In the genomic region with DNA sequence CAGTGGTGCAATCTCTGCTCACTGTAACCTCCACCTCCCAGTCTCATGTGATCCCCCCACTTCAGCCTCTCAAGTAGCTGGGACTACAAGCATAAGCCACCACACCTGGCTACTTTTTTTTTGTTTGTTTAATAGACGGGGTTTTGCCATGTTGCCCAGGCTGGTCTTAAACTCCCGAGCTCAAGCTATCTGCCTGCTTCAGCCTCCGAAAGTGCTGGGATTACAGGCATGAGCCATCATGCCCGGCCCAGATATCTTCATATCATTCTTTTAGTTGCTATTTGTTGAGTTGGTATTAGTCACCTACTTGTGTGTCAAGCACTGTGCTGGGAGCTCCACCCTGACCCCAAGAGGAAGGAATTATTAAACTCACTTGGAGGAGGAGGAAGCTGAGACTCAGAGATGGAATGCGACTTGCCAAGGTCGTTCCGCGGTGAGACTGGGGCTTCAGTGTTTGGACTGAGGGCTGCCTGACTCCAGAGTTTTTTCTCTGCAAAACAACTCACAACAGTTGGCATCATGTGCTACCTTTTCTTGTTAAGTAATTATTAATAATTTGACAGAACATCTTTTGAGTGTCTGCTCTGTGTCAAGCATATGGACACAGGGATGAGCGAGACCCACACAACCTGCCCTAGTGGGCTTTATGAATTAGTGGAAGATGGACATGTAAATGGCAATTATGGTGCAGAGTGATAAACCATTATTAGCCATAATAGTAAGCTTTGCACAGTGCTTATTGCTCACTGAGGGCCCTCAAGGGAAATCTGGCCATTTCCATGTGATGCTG, we compare ENCODE assay signal across 8 cellular contexts.
DNase-seq lines count a peak whose midpoint lies in the region; ATAC-seq, FAIRE-seq and TF ChIP-seq lines count a peak whose summit lies in the region.

No MANE protein-coding gene starts in this region.

- H3K79me2 ChIP-seq in mammary epithelial cell (ENCODE audit: insufficient read depth, low read length) (no peaks in the 10 kb centered on the region), HepG2 (ENCODE audit: insufficient read depth, low read length) (no peaks in the 10 kb centered on the region)

- H3K4me3 Mint-ChIP-seq in immature natural killer cell = no peak overlapping the region

- H3K36me3 Mint-ChIP-seq in immature natural killer cell = no peaks in the 10 kb centered on the region

- POLR2A ChIA-PET in AG04449 (lab: Yijun Ruan, JAX) = interaction anchor here (0.9 kb wide), 1 partner anchor 13 kb away, joined by 3 read pairs; no protein-coding TSS in a partner anchor
- POLR2A ChIA-PET in HepG2 (lab: Yijun Ruan, JAX) = interaction anchor here (1.0 kb wide), 1 partner anchor 132 kb away, joined by 3 read pairs; a partner anchor contains a TSS

- H2AFZ ChIP-seq in mammary epithelial cell (ENCODE audit: low read depth, low read length) (peak overlapping the region; percentile 66), HepG2 (ENCODE audit: low read length) (no peak overlapping the region)

- no peaks in the 10 kb centered on the region for H3K4me1 Mint-ChIP-seq in immature natural killer cell

- TF ChIP-seq EP300 in HepG2 (IDR thresholded peaks at IDR 0.05; ENCODE audit: low read depth in 2 of 2, low read length in 2 of 2) = no peak
- no peak for TF ChIP-seq EP300 in HepG2 (CRISPR knock-in tag; IDR thresholded peaks at IDR 0.05; ENCODE audit: borderline replicate concordance)

- H3K9ac ChIP-seq in mammary epithelial cell (ENCODE audit: insufficient read depth, low read length) = peak overlapping the region; percentile 15
- H3K9ac ChIP-seq in HepG2 (ENCODE audit: insufficient read depth, low read depth, low read length) = no peak overlapping the region

- CTCF ChIA-PET in AG04449 (lab: Yijun Ruan, JAX) (interaction anchor here (0.6 to 4.6 kb wide), 19 partner anchors 8 to 252 kb away, joined by 3 to 25 read pairs (median 4); a partner anchor contains a TSS), mammary epithelial cell (lab: Charles Lee; ENCODE audit: low non-redundant PET) (interaction anchor here (0.6 to 1.2 kb wide), 6 partner anchors 8 to 46 kb away, joined by 3 to 8 read pairs (median 4); no protein-coding TSS in a partner anchor), HepG2 (lab: Yijun Ruan, JAX; ENCODE audit: low intra/inter-chr PET ratio, low total read pairs) (no interaction called here)

- no peak overlapping the region for H3K4me3 ChIP-seq in AG04449 (ENCODE audit: low read depth, low read length)
- H3K4me3 ChIP-seq in mammary epithelial cell (replicated peaks in 1 of 3; ENCODE audit: insufficient read depth in 1 of 3, low read depth in 2 of 3, low read length in 3 of 3) = no peak overlapping the region
- H3K4me3 ChIP-seq in HepG2 (replicated peaks in 1 of 3; ENCODE audit: insufficient read depth in 1 of 3, low read depth in 2 of 3, low read length in 3 of 3) = no peak overlapping the region

- no peak overlapping the region for H3K27ac Mint-ChIP-seq in immature natural killer cell

- H3K27me3 Mint-ChIP-seq in immature natural killer cell (ENCODE audit: low read depth in 3 of 3) = peaks cover 0 to 6% (median 0%) of the 10 kb centered on the region in 3 donors

- WGBS in mammary epithelial cell (ENCODE audit: low coverage, missing lambda C conversion rate) = 11% methylated on average over 9 of the region's 9 CpGs
- 15% methylated on average over 9 of the region's 9 CpGs for WGBS in HepG2 (ENCODE audit: low lambda C conversion rate)

- ATAC-seq in HepG2 = peak; percentile 75

- dilution Hi-C loops in mammary epithelial cell (cut with HindIII; ENCODE audit: low sequenced_read_pairs) = no loop called here

- H3K9me3 ChIP-seq in mammary epithelial cell (replicated peaks; ENCODE audit: insufficient read depth, low read length) (no peaks in the 10 kb centered on the region), HepG2 (ENCODE audit: low read length) (no peaks in the 10 kb centered on the region)

- no peaks in the 10 kb centered on the region for H3K9me3 Mint-ChIP-seq in immature natural killer cell

- no peaks in the 10 kb centered on the region for H4K20me1 ChIP-seq in mammary epithelial cell (ENCODE audit: insufficient read depth, low read length)
- H4K20me1 ChIP-seq in HepG2 (ENCODE audit: insufficient read depth, low read length) = no peaks in the 10 kb centered on the region

- no peaks in the 10 kb centered on the region for H3K27me3 ChIP-seq in mammary epithelial cell (ENCODE audit: insufficient read depth, low read length)
- peaks cover 2 to 37% of the 10 kb centered on the region in 2 experiments; a peak in 3 of 5 replicates for H3K27me3 ChIP-seq in HepG2 (ENCODE audit: control insufficient read depth in 1 of 2, insufficient read depth in 2 of 2, low read length in 2 of 2)

- TF ChIP-seq RAD21 in HepG2 (CRISPR knock-in tag; IDR thresholded peaks at IDR 0.05) = no peak

- BruUV-seq in mammary epithelial cell (replicated peaks; lab: Mats Ljungman, UMichigan) = no TSS peak
- BruUV-seq in HepG2 (replicated peaks; lab: Mats Ljungman, UMichigan) = no TSS peak

- DNase-seq in AG04449 (ENCODE audit: low read depth, low spot score) (peak; percentile 85), LHCN-M2 (ENCODE audit: low read depth) (peak; percentile 80), mammary epithelial cell (peak; percentile 92), HepG2 (ENCODE audit: low spot score) (peak; percentile 64), immature natural killer cell (no peak), activated gamma-delta T cell treated with Interleukin-2 at 50 U/mL for 16 hours (no peak), NCI-H128 (lab: John Stamatoyannopoulos, UW; ENCODE audit: unreplicated experiment) (no peak), GOT3 (lab: John Stamatoyannopoulos, UW) (no peak)

- H3K36me3 ChIP-seq in mammary epithelial cell (ENCODE audit: insufficient read depth, low read length) (no peaks in the 10 kb centered on the region), HepG2 (replicated peaks in 1 of 2; ENCODE audit: control insufficient read depth in 1 of 2, insufficient read depth in 2 of 2, low read length in 2 of 2) (no peaks in the 10 kb centered on the region)

- H3K4me1 ChIP-seq in mammary epithelial cell (ENCODE audit: insufficient read depth, low read length) (peaks cover 20% of the 10 kb centered on the region), HepG2 (ENCODE audit: insufficient read depth, low read length) (no peaks in the 10 kb centered on the region)

- TF ChIP-seq POLR2A in HepG2 (IDR thresholded peaks at IDR 0.05; ENCODE audit: insufficient read depth in 1 of 2, low read depth in 2 of 2, low read length in 2 of 2) = no peak

- TF ChIP-seq CTCF in AG04449 (IDR thresholded peaks at IDR 0.05; ENCODE audit: insufficient read depth, low read length, missing control alignments) (peak; percentile 63), mammary epithelial cell (conservative IDR thresholded peaks at IDR 0.05 in 1 of 2, IDR thresholded peaks at IDR 0.05 in 1 of 2; ENCODE audit: extremely low read depth in 1 of 2, insufficient read depth in 1 of 2, low read depth in 1 of 2, low read length in 2 of 2) (peak; percentile 62 to 77), HepG2 (CRISPR knock-in tag; IDR thresholded peaks at IDR 0.05) (peak; percentile 42)

- H3K27ac ChIP-seq in mammary epithelial cell (ENCODE audit: insufficient read depth, low read depth, low read length) = peak overlapping the region; percentile 71
- no peak overlapping the region for H3K27ac ChIP-seq in HepG2 (ENCODE audit: extremely low read length, insufficient read depth, low read length)

- peak; percentile 26 for FAIRE-seq in HepG2 (lab: Jason Lieb, UNC)

- intact Hi-C loops in mammary epithelial cell (cut with micrococcal nuclease) (loop anchor here (1.0 kb wide), 1 partner anchor 43 kb away; no protein-coding TSS in a partner anchor), HepG2 (cut with micrococcal nuclease; ENCODE audit: unreplicated experiment) (no loop called here)

- in situ Hi-C loops in mammary epithelial cell (cut with MboI; ENCODE audit: low sequenced_read_pairs in 2 of 2) (no loop called here), HepG2 (cut with HindIII; ENCODE audit: extremely low pct_ligation_motif_present, low pct_unique_long_range_greater_than_20kb) (no loop called here)

- H3K4me2 ChIP-seq in mammary epithelial cell (ENCODE audit: insufficient read depth, low read depth, low read length) = peak overlapping the region; percentile 70
- H3K4me2 ChIP-seq in HepG2 (ENCODE audit: low read depth, low read length) = no peak overlapping the region

TF ChIP-seq in HepG2, 621 proteins besides CTCF, POLR2A, EP300 and RAD21:
- TF ChIP-seq TEAD3 (CRISPR knock-in tag; optimal IDR thresholded peaks at IDR 0.05; ENCODE audit: borderline replicate concordance) = peak; percentile 98
- TF ChIP-seq ZNF468 (CRISPR knock-in tag; IDR thresholded peaks at IDR 0.05) = no peak
- no peak for TF ChIP-seq SMAD9 (CRISPR knock-in tag; IDR thresholded peaks at IDR 0.05)
- TF ChIP-seq DR1 (CRISPR knock-in tag; IDR thresholded peaks at IDR 0.05) = no peak
- TF ChIP-seq ARID2 (CRISPR knock-in tag; IDR thresholded peaks at IDR 0.05; ENCODE audit: borderline replicate concordance) = no peak
- TF ChIP-seq RFX3 (CRISPR knock-in tag; IDR thresholded peaks at IDR 0.05) = no peak
- no peak for TF ChIP-seq ZEB1 (IDR thresholded peaks at IDR 0.05; ENCODE audit: insufficient replicate concordance, low read depth)
- no peak for TF ChIP-seq SMAD1 (CRISPR knock-in tag; IDR thresholded peaks at IDR 0.05; ENCODE audit: borderline replicate concordance, low read depth)
- TF ChIP-seq, protein P1, sequence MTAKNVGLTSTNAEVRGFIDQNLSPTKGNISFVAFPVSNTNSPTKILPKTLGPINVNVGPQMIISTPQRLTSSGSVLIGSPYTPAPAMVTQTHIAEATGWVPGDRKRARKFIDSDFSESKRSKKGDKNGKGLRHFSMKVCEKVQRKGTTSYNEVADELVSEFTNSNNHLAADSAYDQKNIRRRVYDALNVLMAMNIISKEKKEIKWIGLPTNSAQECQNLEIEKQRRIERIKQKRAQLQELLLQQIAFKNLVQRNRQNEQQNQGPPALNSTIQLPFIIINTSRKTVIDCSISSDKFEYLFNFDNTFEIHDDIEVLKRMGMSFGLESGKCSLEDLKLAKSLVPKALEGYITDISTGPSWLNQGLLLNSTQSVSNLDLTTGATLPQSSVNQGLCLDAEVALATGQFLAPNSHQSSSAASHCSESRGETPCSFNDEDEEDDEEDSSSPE (CRISPR knock-in tag; IDR thresholded peaks at IDR 0.05) = no peak
- no peak for TF ChIP-seq ZNF3 (CRISPR knock-in tag; IDR thresholded peaks at IDR 0.05)
- no peak for TF ChIP-seq REXO4 (CRISPR knock-in tag; IDR thresholded peaks at IDR 0.05; ENCODE audit: borderline replicate concordance)
- 0 out of 2 replicates have a peak, but pooled peaks have one; percentile 15 for TF ChIP-seq FOSL2 (CRISPR knock-in tag; IDR thresholded peaks at IDR 0.05)

Comparison
In these comparisons a context has a peak if more than half of its experiments do, and no peak if none do; other contexts are left out.
1. DNase-seq: peak in AG04449 (single experiment), LHCN-M2 (single experiment), mammary epithelial cell (single experiment) and HepG2 (single experiment); none in immature natural killer cell (0 of 3), activated gamma-delta T cell treated with Interleukin-2 at 50 U/mL for 16 hours (single experiment), NCI-H128 (single experiment) and GOT3 (single experiment).
2. Peak in every context shown above with its lines, with median percentiles within 50 percentile points of each other: CTCF ChIP-seq.